In genomic region chr7:133230591-133231194, GRCh38 we compare ENCODE assay signal across 8 cellular contexts. TPM values are rescaled to one million over a fixed set of nuclear protein-coding genes. Genes with fewer than 3 reads are reported as not detected.
DNase-seq lines count a peak whose midpoint lies in the region; ATAC-seq lines count a peak whose summit lies in the region.

No MANE protein-coding gene starts in this region.

- DNase-seq in NCI-H1417 (lab: John Stamatoyannopoulos, UW) (peak; percentile 3 to 87 (median 57)), NCI-H1417 treated with DMSO at 0.1 percent for 48 hours (lab: John Stamatoyannopoulos, UW) (no peak), LHCN-M2 (ENCODE audit: low read depth) (peak; percentile 63), SHP77 treated with DMSO at 0.1 percent for 48 hours (lab: John Stamatoyannopoulos, UW) (peak; percentile 13), brain pericyte (ENCODE audit: low read depth, low spot score) (peak; percentile 11), left colon (peak in 1 of 2 donors; percentile 40)
- DNase-seq in stimulated activated CD8-positive, alpha-beta memory T cell treated with anti-CD3 and anti-CD28 coated beads, Interleukin-4, amount 100 ng/mL, for 24 hours (ENCODE audit: low read depth) = peak; percentile 17

- intact Hi-C loops in left colon (cut with DNase I, micrococcal nuclease) = no loop called here

- ATAC-seq in left colon (peak; percentile 50), HG03025 (IDR thresholded peaks at IDR 0.05; ENCODE audit: low FRiP score, unreplicated experiment) (no peak)

RNA-seq across cellular contexts. Expression of gene EXOC4, which starts 22.2 kb away (rescaled TPM):
- total RNA-seq in LHCN-M2 (2014; rRNA removed) (61.3 and 78.0 TPM in 2 replicates), left colon (10 to 100 TPM; 78.8 to 85.4 TPM)
- polyA plus RNA-seq in LHCN-M2 (2012) = 38.2 TPM
